Comparison of ENCODE assay signal across 8 cellular contexts in the genomic region with DNA sequence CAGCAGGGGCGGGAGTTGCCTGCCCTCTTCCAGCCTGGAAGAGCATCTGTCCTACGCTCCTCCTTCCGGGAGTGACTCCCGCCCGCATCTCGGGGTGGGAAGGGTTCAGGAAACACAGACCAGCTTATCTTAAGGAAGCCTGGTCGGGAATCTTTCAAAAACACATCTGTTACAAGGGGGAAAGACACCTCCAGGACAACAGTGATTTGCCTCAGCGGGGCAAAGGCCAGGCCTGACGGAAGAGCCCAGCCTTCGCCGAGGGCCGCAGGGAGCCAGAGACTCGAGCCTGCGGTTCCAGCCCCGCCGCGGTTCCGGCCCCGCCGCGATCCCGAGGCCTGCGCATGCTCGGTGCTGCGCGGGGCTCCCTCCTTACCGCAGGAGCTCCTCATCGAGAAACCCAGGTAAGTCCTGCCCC. TPM values are rescaled to one million over a fixed set of nuclear protein-coding genes. Genes with fewer than 3 reads are reported as not detected.
A peak's percentile ranks its signal among the peaks of the same experiment; 100 is the strongest.
DNase-seq lines count a peak whose midpoint lies in the region; ATAC-seq and TF ChIP-seq lines count a peak whose summit lies in the region.

No MANE protein-coding gene starts in this region.

- peak overlapping the region; percentile 46 for H3K4me3 Mint-ChIP-seq in activated naive CD4-positive, alpha-beta T cell treated with anti-CD3 and anti-CD28 coated beads for 36 hours

- H3K4me1 ChIP-seq in IMR-90 (ENCODE audit: control insufficient read depth, insufficient read depth, low read length), result no peaks in the 10 kb centered on the region

- no peak overlapping the region for H3K56ac ChIP-seq in IMR-90 (ENCODE audit: extremely low read depth, insufficient read depth, low read length)

- dilution Hi-C loops in IMR-90 (cut with HindIII; ENCODE audit: low sequenced_read_pairs, unreplicated experiment), result no loop called here

- peak overlapping the region; percentile 25 for H3K4me2 ChIP-seq in IMR-90 (ENCODE audit: low read depth, low read length)

- no peak for TF ChIP-seq POLR2A in IMR-90 (IDR thresholded peaks at IDR 0.05; ENCODE audit: low read depth, low read length)

- peaks cover 19% of the 10 kb centered on the region for H3K4me1 Mint-ChIP-seq in activated naive CD4-positive, alpha-beta T cell treated with anti-CD3 and anti-CD28 coated beads for 36 hours (ENCODE audit: low read depth)

- no TSS peak for BruUV-seq in IMR-90 (replicated peaks; lab: Mats Ljungman, UMichigan)

- 0 out of 2 replicates have a peak, but pooled peaks cover 7% of the 10 kb centered on the region for H3K27me3 ChIP-seq in IMR-90 (ENCODE audit: control insufficient read depth, insufficient read depth, low read length)

- H3K27ac Mint-ChIP-seq in activated naive CD4-positive, alpha-beta T cell treated with anti-CD3 and anti-CD28 coated beads for 36 hours, result no peak overlapping the region

- no peaks in the 10 kb centered on the region for H3K9me3 Mint-ChIP-seq in activated naive CD4-positive, alpha-beta T cell treated with anti-CD3 and anti-CD28 coated beads for 36 hours

- TF ChIP-seq RAD21 in IMR-90 (IDR thresholded peaks at IDR 0.05; ENCODE audit: low read length), result no peak

- H2BK120ac ChIP-seq in IMR-90 (ENCODE audit: low read depth, low read length), result no peak overlapping the region

- in situ Hi-C loops in IMR-90 (cut with MboI; ENCODE audit: low sequenced_read_pairs), result no loop called here

- intact Hi-C loops in IMR-90 (cut with micrococcal nuclease) (no loop called here), left ventricle myocardium superior (cut with micrococcal nuclease) (no loop called here)
- intact Hi-C loops in activated naive CD4-positive, alpha-beta T cell treated with anti-CD3 and anti-CD28 coated beads for 36 hours (cut with micrococcal nuclease), result loop anchor here (1.0 kb wide), 1 partner anchor 39 kb away; no protein-coding TSS in a partner anchor

- H3K27ac ChIP-seq in IMR-90 (ENCODE audit: insufficient read depth, low read length), result no peak overlapping the region

- 17% methylated on average over 1 of the region's 28 CpGs; no CpG with 5 or more reads in 1 of the 2 experiments for WGBS in IMR-90 (ENCODE audit: extremely low coverage in 2 of 2, insufficient read length in 1 of 2), 2 experiments

- H4K91ac ChIP-seq in IMR-90 (ENCODE audit: insufficient read depth, low read depth, low read length), result no peak overlapping the region

- H3K9me3 ChIP-seq in IMR-90 (ENCODE audit: control insufficient read depth, insufficient read depth, low read length), result no peaks in the 10 kb centered on the region

- H3K4me3 ChIP-seq in IMR-90 (ENCODE audit: insufficient read depth, low read depth, low read length), result peak overlapping the region; percentile 22

- H3K27me3 Mint-ChIP-seq in activated naive CD4-positive, alpha-beta T cell treated with anti-CD3 and anti-CD28 coated beads for 36 hours (ENCODE audit: low read depth), result no peaks in the 10 kb centered on the region

- peak overlapping the region; percentile 4; the same call in 1 of the 2 replicates for H3K18ac ChIP-seq in IMR-90 (ENCODE audit: low read depth, low read length)

- no peaks in the 10 kb centered on the region for H3K36me3 Mint-ChIP-seq in activated naive CD4-positive, alpha-beta T cell treated with anti-CD3 and anti-CD28 coated beads for 36 hours (ENCODE audit: low read depth)

- H2AK9ac ChIP-seq in IMR-90 (replicated peaks; ENCODE audit: low read depth, low read length, poor library complexity), result no peak overlapping the region

- no peak overlapping the region for H2BK15ac ChIP-seq in IMR-90 (ENCODE audit: low read depth, low read length)

- POLR2A ChIA-PET in IMR-90 (lab: Charles Lee; ENCODE audit: unreplicated experiment), result no interaction called here

- H3K36me3 ChIP-seq in IMR-90 (ENCODE audit: control insufficient read depth, insufficient read depth, low read length), result no peaks in the 10 kb centered on the region

- peak; percentile 68 for ATAC-seq in IMR-90 (ENCODE audit: low read depth)
- peak; percentile 83 for ATAC-seq in left ventricle myocardium superior
- ATAC-seq in HG02763 (IDR thresholded peaks at IDR 0.05; ENCODE audit: unreplicated experiment), result no peak

- peak overlapping the region; percentile 87 for H2AFZ ChIP-seq in IMR-90 (replicated peaks; ENCODE audit: low read length, poor library complexity)

- no peak overlapping the region for H3K23ac ChIP-seq in IMR-90 (ENCODE audit: low read depth, low read length)

- TF ChIP-seq CTCF in IMR-90 (conservative IDR thresholded peaks at IDR 0.05; ENCODE audit: low read depth, low read length), result no peak

- DNase-seq in IMR-90, result no peak
- DNase-seq in activated naive CD4-positive, alpha-beta T cell treated with anti-CD3 and anti-CD28 coated beads for 36 hours, result peak; percentile 35
- DNase-seq in left ventricle myocardium superior, result peak; percentile 65
- peak; percentile 6 for DNase-seq in stimulated activated CD8-positive, alpha-beta memory T cell treated with anti-CD3 and anti-CD28 coated beads, Interleukin-4, amount 100 ng/mL, for 24 hours (ENCODE audit: low read depth)
- DNase-seq in NCI-H774 (lab: John Stamatoyannopoulos, UW), result no peak
- no peak for DNase-seq in cerebellar nuclear complex (lab: John Stamatoyannopoulos, UW)
- no peak for DNase-seq in NCI-H1417 treated with DMSO at 0.1 percent for 48 hours (lab: John Stamatoyannopoulos, UW)

- peak overlapping the region in 1 of 2 experiments; percentile 22; a peak in 1 of 4 replicates for H4K8ac ChIP-seq in IMR-90 (ENCODE audit: low read depth in 2 of 2, low read length in 2 of 2)

- H3K79me1 ChIP-seq in IMR-90 (ENCODE audit: low read depth in 1 of 2, low read length in 2 of 2), result no peaks in the 10 kb centered on the region

- peaks cover 4% of the 10 kb centered on the region; the same call in 1 of the 2 replicates for H3K9me1 ChIP-seq in IMR-90 (ENCODE audit: insufficient read depth, low read length)

- H2BK5ac ChIP-seq in IMR-90 (ENCODE audit: low read depth, low read length, poor library complexity, severe bottlenecking), result no peak overlapping the region

- CTCF ChIA-PET in IMR-90 (lab: Yijun Ruan, JAX), result no interaction called here
- CTCF ChIA-PET in activated naive CD4-positive, alpha-beta T cell treated with anti-CD3 and anti-CD28 coated beads for 36 hours (lab: Charles Lee), result interaction anchor here (0.7 kb wide), 1 partner anchor 84 kb away, joined by 3 read pairs; no protein-coding TSS in a partner anchor

- no peak overlapping the region for H2BK20ac ChIP-seq in IMR-90 (ENCODE audit: low read depth, low read length)

- no peak overlapping the region for H3K4ac ChIP-seq in IMR-90 (ENCODE audit: low read depth, low read length)

- peak overlapping the region; percentile 5; the same call in 1 of the 2 replicates for H4K5ac ChIP-seq in IMR-90 (ENCODE audit: low read depth, low read length)

- H3K14ac ChIP-seq in IMR-90 (replicated peaks; ENCODE audit: low read depth, low read length), result peak overlapping the region; percentile 69; the same call in 1 of the 2 replicates

- H4K20me1 ChIP-seq in IMR-90 (ENCODE audit: insufficient read depth, low read length), result no peaks in the 10 kb centered on the region

- H3K9ac ChIP-seq in IMR-90 (ENCODE audit: low read depth, low read length), result 0 out of 2 replicates have a peak overlapping the region, but pooled peaks have one; percentile 29

- no peak overlapping the region for H2AK5ac ChIP-seq in IMR-90 (ENCODE audit: low read depth, low read length)

TF ChIP-seq in IMR-90, 13 proteins besides CTCF, POLR2A, EP300 and RAD21:
- TF ChIP-seq FOS (IDR thresholded peaks at IDR 0.05; ENCODE audit: low read depth, low read length) (no peak), BHLHE40 (IDR thresholded peaks at IDR 0.05; ENCODE audit: low read depth, low read length) (no peak), RFX5 (IDR thresholded peaks at IDR 0.05; ENCODE audit: low read depth, low read length) (no peak), CEBPB (IDR thresholded peaks at IDR 0.05; ENCODE audit: low read depth, low read length) (no peak), MAZ (IDR thresholded peaks at IDR 0.05; ENCODE audit: borderline replicate concordance, low read depth, low read length) (no peak), NFE2L2 (IDR thresholded peaks at IDR 0.05; ENCODE audit: low read depth, low read length) (no peak), RCOR1 (IDR thresholded peaks at IDR 0.05; ENCODE audit: insufficient replicate concordance, low read length) (no peak), CHD1 (IDR thresholded peaks at IDR 0.05; ENCODE audit: low read depth, low read length) (no peak), MAFK (IDR thresholded peaks at IDR 0.05; ENCODE audit: low read depth, low read length) (no peak), MXI1 (IDR thresholded peaks at IDR 0.05; ENCODE audit: borderline replicate concordance, low read depth, low read length) (no peak), SMC3 (IDR thresholded peaks at IDR 0.05; ENCODE audit: low read depth, low read length) (no peak)
- TF ChIP-seq, protein P1, sequence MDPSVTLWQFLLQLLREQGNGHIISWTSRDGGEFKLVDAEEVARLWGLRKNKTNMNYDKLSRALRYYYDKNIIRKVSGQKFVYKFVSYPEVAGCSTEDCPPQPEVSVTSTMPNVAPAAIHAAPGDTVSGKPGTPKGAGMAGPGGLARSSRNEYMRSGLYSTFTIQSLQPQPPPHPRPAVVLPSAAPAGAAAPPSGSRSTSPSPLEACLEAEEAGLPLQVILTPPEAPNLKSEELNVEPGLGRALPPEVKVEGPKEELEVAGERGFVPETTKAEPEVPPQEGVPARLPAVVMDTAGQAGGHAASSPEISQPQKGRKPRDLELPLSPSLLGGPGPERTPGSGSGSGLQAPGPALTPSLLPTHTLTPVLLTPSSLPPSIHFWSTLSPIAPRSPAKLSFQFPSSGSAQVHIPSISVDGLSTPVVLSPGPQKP (IDR thresholded peaks at IDR 0.05; ENCODE audit: borderline replicate concordance, low read depth, low read length), result no peak
- TF ChIP-seq, protein P2, sequence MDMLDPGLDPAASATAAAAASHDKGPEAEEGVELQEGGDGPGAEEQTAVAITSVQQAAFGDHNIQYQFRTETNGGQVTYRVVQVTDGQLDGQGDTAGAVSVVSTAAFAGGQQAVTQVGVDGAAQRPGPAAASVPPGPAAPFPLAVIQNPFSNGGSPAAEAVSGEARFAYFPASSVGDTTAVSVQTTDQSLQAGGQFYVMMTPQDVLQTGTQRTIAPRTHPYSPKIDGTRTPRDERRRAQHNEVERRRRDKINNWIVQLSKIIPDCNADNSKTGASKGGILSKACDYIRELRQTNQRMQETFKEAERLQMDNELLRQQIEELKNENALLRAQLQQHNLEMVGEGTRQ (IDR thresholded peaks at IDR 0.05; ENCODE audit: low read depth, low read length), result no peak

RNA-seq across cellular contexts. Expression of a gene that starts 38.1 kb away (rescaled TPM):
- total RNA-seq in IMR-90 (2012; rRNA removed) (100 and 118 TPM in 2 replicates), left ventricle myocardium superior (10.0 TPM)
- polyA plus RNA-seq in IMR-90 (2012; rRNA removed), result 43.7 and 62.1 TPM in 2 replicates
- 51.3 and 79.1 TPM in 2 replicates for polyA plus RNA-seq in IMR-90 (2012; cell fraction: cytosol; rRNA removed)
- polyA plus RNA-seq in IMR-90 (2012; cell fraction: nucleus; rRNA removed; ENCODE audit: low replicate concordance), result 84.3 and 252 TPM in 2 replicates
- 10 to 100 TPM; 23.7 to 24.1 TPM for total RNA-seq in activated naive CD4-positive, alpha-beta T cell treated with anti-CD3 and anti-CD28 coated beads for 36 hours

Comparison
In these comparisons a context has a peak if more than half of its experiments do, and no peak if none do; other contexts are left out.
1. DNase-seq: peak in activated naive CD4-positive, alpha-beta T cell treated with anti-CD3 and anti-CD28 coated beads for 36 hours (single experiment), left ventricle myocardium superior (single experiment) and stimulated activated CD8-positive, alpha-beta memory T cell treated with anti-CD3 and anti-CD28 coated beads, Interleukin-4, amount 100 ng/mL, for 24 hours (single experiment); none in IMR-90 (single experiment), NCI-H774 (single experiment), cerebellar nuclear complex (0 of 2) and NCI-H1417 treated with DMSO at 0.1 percent for 48 hours (single experiment).